26 cellular contexts compared by ENCODE assay signal in the genomic region with DNA sequence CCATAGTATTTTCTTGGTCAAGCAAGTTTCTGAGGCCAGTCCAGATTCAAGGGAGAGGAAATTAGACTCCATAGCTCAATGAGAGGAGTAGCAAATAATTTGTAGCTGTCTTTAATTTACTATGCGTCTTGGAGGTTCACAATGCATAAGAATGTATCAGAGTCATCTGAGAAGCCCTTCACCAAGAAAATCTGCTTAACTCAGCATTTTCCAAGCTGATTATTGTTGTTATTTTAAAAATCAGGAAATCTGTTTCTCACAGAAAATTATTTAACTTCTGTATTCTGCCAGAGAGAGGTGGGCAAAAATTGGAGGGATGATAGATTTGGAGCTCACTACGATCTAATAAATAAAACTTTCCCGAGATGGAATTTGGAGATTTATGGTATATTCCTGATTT.
DNase-seq lines count a peak whose midpoint lies in the region; ATAC-seq, FAIRE-seq and TF ChIP-seq lines count a peak whose summit lies in the region.
"Had no signal": no experiment of that assay in that cellular context is flagged by ENCODE, and none has a peak within 500 bp of the region (broad histone marks: within the 10 kb centered on the region; RNA-seq: fewer than 3 reads in every experiment).

No MANE protein-coding gene starts in this region.

- no peak overlapping the region for H3K27ac Mint-ChIP-seq in neural progenitor cell
- H3K27ac Mint-ChIP-seq in activated naive CD4-positive, alpha-beta T cell treated with anti-CD3 and anti-CD28 coated beads, Interleukin-2, amount 10 ng/mL, durations not matched to agents 7 days and 5 days: no peak overlapping the region
- H3K27ac Mint-ChIP-seq: CD14-positive monocyte; CD4-positive, alpha-beta memory T cell; CD4-positive, CD25-positive, alpha-beta regulatory T cell; CD8-positive, alpha-beta memory T cell had no signal

- no peak overlapping the region for H3K4me3 Mint-ChIP-seq in neural progenitor cell
- H3K4me3 Mint-ChIP-seq in activated naive CD4-positive, alpha-beta T cell treated with anti-CD3 and anti-CD28 coated beads, Interleukin-2, amount 10 ng/mL, durations not matched to agents 7 days and 5 days: no peak overlapping the region
- H3K4me3 Mint-ChIP-seq: CD14-positive monocyte; CD4-positive, alpha-beta memory T cell; CD4-positive, CD25-positive, alpha-beta regulatory T cell; CD8-positive, alpha-beta memory T cell had no signal

- POLR2A ChIA-PET in HepG2 (lab: Yijun Ruan, JAX) (interaction anchor here (2.0 kb wide), 1 partner anchor 72 kb away, joined by 5 read pairs; the partner anchor contains the start of gene SMOC1), K562 (lab: Yijun Ruan, JAX) (no interaction called here)

- TF ChIP-seq RAD21 in HepG2 (CRISPR knock-in tag; IDR thresholded peaks at IDR 0.05): no peak
- no peak for TF ChIP-seq RAD21 in K562 (CRISPR knock-in tag; conservative IDR thresholded peaks at IDR 0.05 in 1 of 2, IDR thresholded peaks at IDR 0.05 in 1 of 2)

- CTCF ChIA-PET in HepG2 (lab: Yijun Ruan, JAX; ENCODE audit: low intra/inter-chr PET ratio, low total read pairs): no interaction called here
- CTCF ChIA-PET in K562 (lab: Yijun Ruan, JAX; ENCODE audit: low intra/inter-chr PET ratio): no interaction called here
- CTCF ChIA-PET in activated naive CD4-positive, alpha-beta T cell treated with anti-CD3 and anti-CD28 coated beads, Interleukin-2, amount 10 ng/mL, durations not matched to agents 7 days and 5 days (lab: Charles Lee): no interaction called here

- TF ChIP-seq CTCF in HepG2 (CRISPR knock-in tag; IDR thresholded peaks at IDR 0.05): no peak
- no peak for TF ChIP-seq CTCF in right lobe of liver (IDR thresholded peaks at IDR 0.05)
- TF ChIP-seq CTCF in K562 (IDR thresholded peaks at IDR 0.05 in 2 of 3, conservative IDR thresholded peaks at IDR 0.05 in 1 of 3; ENCODE audit: insufficient read depth in 2 of 3, low read depth in 1 of 3, low read length in 3 of 3): no peak
- no peak for TF ChIP-seq CTCF in neural progenitor cell (IDR thresholded peaks at IDR 0.05)

- H3K27me3 ChIP-seq in HepG2 (ENCODE audit: control insufficient read depth in 1 of 2, insufficient read depth in 2 of 2, low read length in 2 of 2) (no peaks in the 10 kb centered on the region), right lobe of liver (no peaks in the 10 kb centered on the region), K562 (ENCODE audit: control insufficient read depth in 2 of 2, insufficient read depth in 2 of 2, low read length in 2 of 2) (peaks cover 0 to 10% of the 10 kb centered on the region in 2 experiments; a peak in 2 of 5 replicates), neural progenitor cell (no peaks in the 10 kb centered on the region)
- H3K27me3 ChIP-seq: BLaER1 had no signal

- no peaks in the 10 kb centered on the region for H3K9me1 ChIP-seq in K562 (ENCODE audit: control insufficient read depth, insufficient read depth, low read length)

- H3K27me3 Mint-ChIP-seq in neural progenitor cell (ENCODE audit: insufficient read depth, low read depth): peaks cover 3% of the 10 kb centered on the region
- H3K27me3 Mint-ChIP-seq in activated naive CD4-positive, alpha-beta T cell treated with anti-CD3 and anti-CD28 coated beads, Interleukin-2, amount 10 ng/mL, durations not matched to agents 7 days and 5 days: peaks cover 32% of the 10 kb centered on the region

- DNase-seq in HepG2 (ENCODE audit: low spot score) (no peak), right lobe of liver (no peak), K562 (ENCODE audit: extremely low read depth in 1 of 4, low spot score in 3 of 4) (no peak), neural progenitor cell (ENCODE audit: low spot score) (no peak), HUDEP-2 (lab: John Stamatoyannopoulos, UW; ENCODE audit: unreplicated experiment in 76 of 76) (no peak)
- no peak for DNase-seq in activated naive CD4-positive, alpha-beta T cell treated with anti-CD3 and anti-CD28 coated beads, Interleukin-2, amount 10 ng/mL, durations not matched to agents 7 days and 5 days
- DNase-seq: ACHN; BE2C; C1 segment of cervical spinal cord; CD4-positive, alpha-beta memory T cell; CD4-positive, CD25-positive, alpha-beta regulatory T cell; CD8-positive, alpha-beta memory T cell; COR-L47; DMS 273 treated with DMSO at 0.1 percent for 48 hours; DMS153; DMS53; DMS79; DND-41; EL; GDM1 had no signal

- H3K36me3 Mint-ChIP-seq in neural progenitor cell: peaks cover 6% of the 10 kb centered on the region
- no peaks in the 10 kb centered on the region for H3K36me3 Mint-ChIP-seq in activated naive CD4-positive, alpha-beta T cell treated with anti-CD3 and anti-CD28 coated beads, Interleukin-2, amount 10 ng/mL, durations not matched to agents 7 days and 5 days
- H3K36me3 Mint-ChIP-seq: CD14-positive monocyte; CD4-positive, alpha-beta memory T cell; CD4-positive, CD25-positive, alpha-beta regulatory T cell had no signal

- peaks cover 17% of the 10 kb centered on the region for H3K4me1 ChIP-seq in HepG2 (ENCODE audit: insufficient read depth, low read length)
- H3K4me1 ChIP-seq in right lobe of liver: peaks cover 0 to 23% (median 5%) of the 10 kb centered on the region in 4 donors
- H3K4me1 ChIP-seq in K562 (replicated peaks in 1 of 2; ENCODE audit: control insufficient read depth in 2 of 2, insufficient read depth in 2 of 2, low read length in 2 of 2): no peaks in the 10 kb centered on the region
- H3K4me1 ChIP-seq in neural progenitor cell: peaks cover 29% of the 10 kb centered on the region
- H3K4me1 ChIP-seq: BE2C, BLaER1 had no signal

- H3K79me2 ChIP-seq in HepG2 (ENCODE audit: insufficient read depth, low read length) (peaks cover 3% of the 10 kb centered on the region), K562 (ENCODE audit: control insufficient read depth, insufficient read depth, low read length) (no peaks in the 10 kb centered on the region), neural progenitor cell (ENCODE audit: low read depth) (peaks cover 59% of the 10 kb centered on the region)

- H3F3A ChIP-seq in neural progenitor cell (ENCODE audit: low read depth): peaks cover 15% of the 10 kb centered on the region

- BruUV-seq in HepG2 (replicated peaks; lab: Mats Ljungman, UMichigan): no TSS peak
- no TSS peak for BruUV-seq in K562 (replicated peaks; lab: Mats Ljungman, UMichigan)

- FAIRE-seq in HepG2 (lab: Jason Lieb, UNC): no peak
- FAIRE-seq in K562 (lab: Jason Lieb, UNC): no peak
- FAIRE-seq: GM12878, GM12892, GM18507 had no signal

- H3K36me3 ChIP-seq in HepG2 (replicated peaks in 1 of 2; ENCODE audit: control insufficient read depth in 1 of 2, insufficient read depth in 2 of 2, low read length in 2 of 2): peaks cover 18 to 30% of the 10 kb centered on the region in 2 experiments; a peak in 4 of 5 replicates
- peaks cover 0 to 6% (median 0%) of the 10 kb centered on the region in 4 donors for H3K36me3 ChIP-seq in right lobe of liver
- no peaks in the 10 kb centered on the region for H3K36me3 ChIP-seq in K562 (ENCODE audit: control insufficient read depth, insufficient read depth, low read length)
- H3K36me3 ChIP-seq in neural progenitor cell: peaks cover 10% of the 10 kb centered on the region
- H3K36me3 ChIP-seq: BE2C, BLaER1 had no signal

- ATAC-seq in HepG2 (no peak), right lobe of liver (no peak), K562 (no peak)
- ATAC-seq: GM12878 had no signal

- H3K9ac ChIP-seq in HepG2 (ENCODE audit: insufficient read depth, low read depth, low read length) (no peak overlapping the region), K562 (ENCODE audit: insufficient read depth in 1 of 2, low read depth in 2 of 2, low read length in 2 of 2) (no peak overlapping the region), neural progenitor cell (no peak overlapping the region)
- H3K9ac ChIP-seq: BLaER1 had no signal

- TF ChIP-seq POLR2A in HepG2 (IDR thresholded peaks at IDR 0.05; ENCODE audit: insufficient read depth in 1 of 2, low read depth in 2 of 2, low read length in 2 of 2): no peak
- TF ChIP-seq POLR2A in right lobe of liver (IDR thresholded peaks at IDR 0.05): no peak
- no peak for TF ChIP-seq POLR2A in K562 (conservative IDR thresholded peaks at IDR 0.05)

- H3K27ac ChIP-seq in HepG2 (ENCODE audit: extremely low read length, insufficient read depth, low read length): no peak overlapping the region
- H3K27ac ChIP-seq in right lobe of liver: no peak overlapping the region
- H3K27ac ChIP-seq in K562 (ENCODE audit: extremely low read depth, low read depth, low read length): no peak overlapping the region
- peak overlapping the region; percentile 47 for H3K27ac ChIP-seq in neural progenitor cell
- H3K27ac ChIP-seq: 22Rv1, BLaER1 had no signal

- H3K4me2 ChIP-seq in HepG2 (ENCODE audit: low read depth, low read length): no peak overlapping the region
- H3K4me2 ChIP-seq in K562 (ENCODE audit: insufficient read depth, low read length): no peak overlapping the region
- H3K4me2 ChIP-seq in neural progenitor cell: no peak overlapping the region
- H3K4me2 ChIP-seq: BLaER1 had no signal

- peaks cover 10% of the 10 kb centered on the region for H3K9me3 Mint-ChIP-seq in neural progenitor cell
- no peaks in the 10 kb centered on the region for H3K9me3 Mint-ChIP-seq in activated naive CD4-positive, alpha-beta T cell treated with anti-CD3 and anti-CD28 coated beads, Interleukin-2, amount 10 ng/mL, durations not matched to agents 7 days and 5 days

- H4K20me1 ChIP-seq in HepG2 (ENCODE audit: insufficient read depth, low read length) (no peaks in the 10 kb centered on the region), K562 (replicated peaks; ENCODE audit: control insufficient read depth, insufficient read depth, low read length) (no peaks in the 10 kb centered on the region), neural progenitor cell (ENCODE audit: low read depth) (peaks cover 93% of the 10 kb centered on the region)
- H4K20me1 ChIP-seq: BLaER1 had no signal

- H2AFZ ChIP-seq in HepG2 (ENCODE audit: low read length) (no peak overlapping the region), K562 (ENCODE audit: low read depth, low read length) (no peak overlapping the region), neural progenitor cell (replicated peaks) (no peak overlapping the region)

- H3K4me1 Mint-ChIP-seq in neural progenitor cell: peaks cover 18% of the 10 kb centered on the region
- no peaks in the 10 kb centered on the region for H3K4me1 Mint-ChIP-seq in activated naive CD4-positive, alpha-beta T cell treated with anti-CD3 and anti-CD28 coated beads, Interleukin-2, amount 10 ng/mL, durations not matched to agents 7 days and 5 days
- H3K4me1 Mint-ChIP-seq: CD14-positive monocyte; CD4-positive, alpha-beta memory T cell; CD4-positive, CD25-positive, alpha-beta regulatory T cell; CD8-positive, alpha-beta memory T cell had no signal

- 97% methylated on average over 3 of the region's 3 CpGs for WGBS in HepG2 (ENCODE audit: low lambda C conversion rate)
- WGBS in right lobe of liver (ENCODE audit: insufficient coverage, low coverage, low lambda C conversion rate, missing lambda C conversion rate): 94% methylated on average over 3 of the region's 3 CpGs
- WGBS in K562 (ENCODE audit: insufficient coverage, low coverage, missing lambda C conversion rate): 0% methylated on average over 3 of the region's 3 CpGs

- in situ Hi-C loops in HepG2 (cut with HindIII; ENCODE audit: extremely low pct_ligation_motif_present, low pct_unique_long_range_greater_than_20kb): no loop called here
- in situ Hi-C loops in K562 (cut with MboI): no loop called here

- no peaks in the 10 kb centered on the region for H3K9me3 ChIP-seq in HepG2 (ENCODE audit: low read length)
- no peaks in the 10 kb centered on the region for H3K9me3 ChIP-seq in right lobe of liver
- H3K9me3 ChIP-seq in K562 (replicated peaks; ENCODE audit: control insufficient read depth, insufficient read depth, low read depth, low read length): no peaks in the 10 kb centered on the region
- no peaks in the 10 kb centered on the region for H3K9me3 ChIP-seq in neural progenitor cell (ENCODE audit: low read depth)
- H3K9me3 ChIP-seq: BE2C had no signal

- intact Hi-C loops in HepG2 (cut with micrococcal nuclease; ENCODE audit: unreplicated experiment): no loop called here
- intact Hi-C loops in right lobe of liver (cut with DNase I): no loop called here
- intact Hi-C loops in K562 (cut with micrococcal nuclease): no loop called here

- no peak overlapping the region for H3K4me3 ChIP-seq in HepG2 (replicated peaks in 1 of 3; ENCODE audit: insufficient read depth in 1 of 3, low read depth in 2 of 3, low read length in 3 of 3)
- H3K4me3 ChIP-seq in right lobe of liver: no peak overlapping the region
- H3K4me3 ChIP-seq in K562: no peak overlapping the region
- no peak overlapping the region for H3K4me3 ChIP-seq in neural progenitor cell
- H3K4me3 ChIP-seq: BLaER1, GM12878 had no signal

- TF ChIP-seq EP300 in HepG2 (IDR thresholded peaks at IDR 0.05; ENCODE audit: low read depth in 2 of 2, low read length in 2 of 2) (no peak), HepG2 (CRISPR knock-in tag; IDR thresholded peaks at IDR 0.05; ENCODE audit: borderline replicate concordance) (no peak), K562 (IDR thresholded peaks at IDR 0.05; ENCODE audit: low read length) (no peak)

Comparison
In these comparisons a context has a peak if more than half of its experiments do, and no peak if none do; other contexts are left out.
1. Of the 241 proteins assayed by ChIP-seq in both HepG2 and K562: peak only in HepG2: none; only in K562: MAFG; in both: MAFF and MAFK; in neither: 238.